ENCODE assay signal across 9 cellular contexts in genomic region chr4:4762909-4763814, GRCh38.
DNase-seq lines count a peak whose midpoint lies in the region; ATAC-seq and TF ChIP-seq lines count a peak whose summit lies in the region.
"Had no signal": no experiment of that assay in that cellular context is flagged by ENCODE, and none has a peak within 500 bp of the region (broad histone marks: within the 10 kb centered on the region; RNA-seq: fewer than 3 reads in every experiment).

No MANE protein-coding gene starts in this region.

- no peak overlapping the region for H3K9ac ChIP-seq in DND-41 (ENCODE audit: low read depth, low read length)

- no peak overlapping the region for H3K4me2 ChIP-seq in DND-41 (ENCODE audit: insufficient read depth, low read length)

- H3K27ac ChIP-seq in DND-41 (ENCODE audit: low read length) (no peak overlapping the region), left lung (no peak overlapping the region)
- H3K27ac ChIP-seq: neutrophil had no signal

- H3K79me2 ChIP-seq in DND-41 (ENCODE audit: insufficient read depth, low read length) = no peaks in the 10 kb centered on the region

- no peaks in the 10 kb centered on the region for H4K20me1 ChIP-seq in DND-41 (ENCODE audit: insufficient read depth, low read length)

- H3K9me3 ChIP-seq in DND-41 (ENCODE audit: insufficient read depth, low read length, severe bottlenecking) (no peaks in the 10 kb centered on the region), left lung (no peaks in the 10 kb centered on the region)
- H3K9me3 ChIP-seq: neutrophil had no signal

- peak; percentile 21 for DNase-seq in DND-41
- peak; percentile 44 for DNase-seq in activated CD4-positive, CD25-positive, alpha-beta regulatory T cell treated with anti-CD3 and anti-CD28 coated beads, Interleukin-2, amount 50 U/mL, for 72 hours
- DNase-seq in left lung = no peak
- DNase-seq in HK-2 (ENCODE audit: unreplicated experiment) = no peak
- no peak for DNase-seq in medulla oblongata (ENCODE audit: extremely low spot score)
- no peak for DNase-seq in AG08396 (ENCODE audit: low spot score)

- intact Hi-C loops in left lung (cut with DNase I) = no loop called here

- H3K36me3 ChIP-seq in DND-41 (ENCODE audit: insufficient read depth, low read length) = no peaks in the 10 kb centered on the region
- no peaks in the 10 kb centered on the region for H3K36me3 ChIP-seq in left lung
- H3K36me3 ChIP-seq: neutrophil had no signal

- H3K27me3 ChIP-seq in DND-41 (ENCODE audit: insufficient read depth, low read length, poor library complexity) (no peaks in the 10 kb centered on the region), left lung (peaks cover 0 to 20% of the 10 kb centered on the region in 2 donors)

- no peak overlapping the region for H2AFZ ChIP-seq in DND-41 (ENCODE audit: low read depth, low read length)

- ATAC-seq in DND-41 (ENCODE audit: insufficient read depth, low read depth) (peak; percentile 63), GM19397 (IDR thresholded peaks at IDR 0.05; ENCODE audit: unreplicated experiment) (peak; percentile 82), HG03196 (IDR thresholded peaks at IDR 0.05; ENCODE audit: unreplicated experiment) (peak; percentile 92), left lung (peak; percentile 45)

- no peak for TF ChIP-seq CTCF in DND-41 (IDR thresholded peaks at IDR 0.05; ENCODE audit: borderline replicate concordance, extremely low read depth, low read length, poor library complexity, severe bottlenecking)
- no peak for TF ChIP-seq CTCF in left lung (IDR thresholded peaks at IDR 0.05)

- no peak overlapping the region for H3K4me3 ChIP-seq in DND-41 (ENCODE audit: low read depth in 1 of 2, low read length in 2 of 2)
- no peak overlapping the region for H3K4me3 ChIP-seq in left lung

- H3K4me1 ChIP-seq in DND-41 (ENCODE audit: insufficient read depth, low read length) (no peaks in the 10 kb centered on the region; the same call in 1 of the 2 replicates), left lung (no peaks in the 10 kb centered on the region)

Comparison
In these comparisons a context has a peak if more than half of its experiments do, and no peak if none do; other contexts are left out.
1. DNase-seq: peak in DND-41 (single experiment) and activated CD4-positive, CD25-positive, alpha-beta regulatory T cell treated with anti-CD3 and anti-CD28 coated beads, Interleukin-2, amount 50 U/mL, for 72 hours (single experiment); none in left lung (0 of 2), HK-2 (single experiment), medulla oblongata (single experiment) and AG08396 (single experiment).
2. Peak in every context shown above with its lines, with median percentiles within 50 percentile points of each other: ATAC-seq.